15 cellular contexts compared by ENCODE assay signal in the genomic region with DNA sequence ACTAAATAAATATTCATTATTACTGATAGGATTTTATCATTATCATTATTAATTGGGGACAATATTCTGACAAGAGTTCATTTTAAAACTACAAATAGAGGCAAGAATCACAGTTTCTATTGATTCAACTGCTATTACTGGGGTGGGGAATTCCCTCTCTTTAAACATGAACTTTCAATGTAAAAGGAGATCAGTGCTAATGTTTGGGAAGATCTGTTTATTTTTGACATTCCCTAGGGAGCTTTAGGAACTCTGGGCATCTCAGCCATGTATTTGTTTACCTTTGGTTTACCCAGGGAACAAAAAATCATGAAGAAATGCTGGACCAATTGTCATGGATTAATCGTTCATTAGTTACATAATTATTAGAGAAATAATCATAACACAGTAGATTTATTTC.
DNase-seq lines count a peak whose midpoint lies in the region; ATAC-seq and TF ChIP-seq lines count a peak whose summit lies in the region.
"Had no signal": no experiment of that assay in that cellular context is flagged by ENCODE, and none has a peak within 500 bp of the region (broad histone marks: within the 10 kb centered on the region; RNA-seq: fewer than 3 reads in every experiment).

No MANE protein-coding gene starts in this region.

- H3K4me1 Mint-ChIP-seq in osteocyte (ENCODE audit: unreplicated experiment): peaks cover 36% of the 10 kb centered on the region
- H3K4me1 Mint-ChIP-seq: B cell had no signal

- no peaks in the 10 kb centered on the region for H3K9me3 Mint-ChIP-seq in osteocyte (ENCODE audit: unreplicated experiment)
- H3K9me3 Mint-ChIP-seq: CD4-positive, alpha-beta T cell had no signal

- H3K4me3 Mint-ChIP-seq in osteocyte (ENCODE audit: unreplicated experiment): no peak overlapping the region
- H3K4me3 Mint-ChIP-seq: B cell; CD4-positive, alpha-beta T cell had no signal

- no peak for TF ChIP-seq CTCF in AG10803 (conservative IDR thresholded peaks at IDR 0.05; ENCODE audit: low read length)
- TF ChIP-seq CTCF in osteocyte (IDR thresholded peaks at IDR 0.05): no peak

- DNase-seq in AG10803 (ENCODE audit: low read depth) (peak; percentile 39), LHCN-M2 (ENCODE audit: low read depth) (peak; percentile 16), fibroblast of peridontal ligament (ENCODE audit: extremely low read depth) (peak; percentile 54), osteocyte (ENCODE audit: extremely low spot score, unreplicated experiment) (no peak), NCI-H1436 treated with DMSO at 0.1 percent for 48 hours (lab: John Stamatoyannopoulos, UW) (no peak), NCI-H446 (lab: John Stamatoyannopoulos, UW) (no peak)
- DNase-seq: ACHN; C1 segment of cervical spinal cord; Calu3; CD4-positive, alpha-beta T cell; DMS 273 treated with DMSO at 0.1 percent for 48 hours; EL had no signal

- peak overlapping the region; percentile 29 for H3K27ac Mint-ChIP-seq in osteocyte (ENCODE audit: unreplicated experiment)
- H3K27ac Mint-ChIP-seq: B cell; CD4-positive, alpha-beta T cell had no signal

- no peak for ATAC-seq in GM19455 (IDR thresholded peaks at IDR 0.05; ENCODE audit: unreplicated experiment)

- no peaks in the 10 kb centered on the region for H3K36me3 Mint-ChIP-seq in osteocyte (ENCODE audit: unreplicated experiment)

- H3K27me3 Mint-ChIP-seq in osteocyte (ENCODE audit: unreplicated experiment): no peaks in the 10 kb centered on the region

- H3K4me3 ChIP-seq in AG10803 (ENCODE audit: low read length): no peak overlapping the region
- H3K4me3 ChIP-seq: HAP-1 had no signal

Comparison
In these comparisons a context has a peak if more than half of its experiments do, and no peak if none do; other contexts are left out.
1. DNase-seq: peak in AG10803 (single experiment), LHCN-M2 (single experiment) and fibroblast of peridontal ligament (single experiment); none in osteocyte (single experiment), NCI-H1436 treated with DMSO at 0.1 percent for 48 hours (single experiment) and NCI-H446 (0 of 2).